13 cellular contexts compared by ENCODE assay signal in the genomic region with DNA sequence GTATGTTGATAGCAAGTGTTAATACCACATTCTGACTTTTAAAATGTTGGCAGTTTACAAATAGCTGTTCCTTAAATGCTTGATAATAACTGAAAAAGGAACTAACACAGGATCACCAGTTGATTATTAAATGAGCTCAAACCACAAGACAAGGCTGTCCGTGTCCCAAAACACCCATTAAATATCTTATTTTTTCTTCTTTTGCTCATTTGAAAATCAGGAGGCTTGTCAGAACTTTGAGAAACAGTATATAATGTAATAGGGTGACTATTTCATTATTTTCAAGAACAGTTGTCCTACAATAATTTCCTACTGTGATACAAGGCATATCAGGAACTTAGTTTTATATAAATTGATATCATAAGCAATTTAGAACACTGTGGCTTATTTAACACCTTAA. TPM values are rescaled to one million over a fixed set of nuclear protein-coding genes. Genes with fewer than 3 reads are reported as not detected.
A peak's percentile ranks its signal among the peaks of the same experiment; 100 is the strongest.
DNase-seq lines count a peak whose midpoint lies in the region; ATAC-seq and TF ChIP-seq lines count a peak whose summit lies in the region.
"Had no signal": no experiment of that assay in that cellular context is flagged by ENCODE, and none has a peak within 500 bp of the region (broad histone marks: within the 10 kb centered on the region; RNA-seq: fewer than 3 reads in every experiment).

No MANE protein-coding gene starts in this region.

- TF ChIP-seq CTCF in left ventricle myocardium inferior (IDR thresholded peaks at IDR 0.05; ENCODE audit: borderline replicate concordance) (no peak), epithelial cell of proximal tubule (conservative IDR thresholded peaks at IDR 0.05; ENCODE audit: low read depth, low read length) (no peak), upper lobe of right lung (IDR thresholded peaks at IDR 0.05) (no peak), adrenal gland (IDR thresholded peaks at IDR 0.05) (no peak)

- H3K4me1 ChIP-seq in left ventricle myocardium inferior (peaks cover 67% of the 10 kb centered on the region), upper lobe of right lung (no peaks in the 10 kb centered on the region), adrenal gland (replicated peaks in 1 of 2) (peaks cover 4 to 26% of the 10 kb centered on the region in 2 donors)

- H3K27me3 ChIP-seq in left ventricle myocardium inferior (ENCODE audit: low read depth) (no peaks in the 10 kb centered on the region), upper lobe of right lung (peaks cover 11% of the 10 kb centered on the region), adrenal gland (no peaks in the 10 kb centered on the region)
- H3K27me3 ChIP-seq: upper lobe of left lung had no signal

- no peaks in the 10 kb centered on the region for H3K36me3 ChIP-seq in left ventricle myocardium inferior
- no peaks in the 10 kb centered on the region for H3K36me3 ChIP-seq in upper lobe of right lung
- H3K36me3 ChIP-seq in adrenal gland (replicated peaks in 1 of 2), result no peaks in the 10 kb centered on the region
- H3K36me3 ChIP-seq: neutrophil, upper lobe of left lung had no signal

- H3K4me3 ChIP-seq in left ventricle myocardium inferior, result peak overlapping the region; percentile 93
- peak overlapping the region; percentile 8 for H3K4me3 ChIP-seq in epithelial cell of proximal tubule (ENCODE audit: low read depth, low read length)
- peak overlapping the region; percentile 25 for H3K4me3 ChIP-seq in upper lobe of right lung
- H3K4me3 ChIP-seq in adrenal gland, result peak overlapping the region in 1 of 4 donors; percentile 71
- H3K4me3 ChIP-seq: upper lobe of left lung had no signal

- WGBS in adrenal gland, 4 donors, result 38 to 47% (median 45%) methylated on average over 1 of the region's 1 CpG

- TF ChIP-seq POLR2A in adrenal gland (IDR thresholded peaks at IDR 0.05), result no peak

- H3K27ac ChIP-seq in left ventricle myocardium inferior (replicated peaks) (peak overlapping the region; percentile 43), upper lobe of right lung (no peak overlapping the region), adrenal gland (peak overlapping the region in 2 of 5 donors; percentile 13 to 32)
- H3K27ac ChIP-seq: neutrophil, upper lobe of left lung had no signal

- intact Hi-C loops in left ventricle myocardium inferior (cut with micrococcal nuclease), result no loop called here
- intact Hi-C loops in Right ventricle myocardium inferior (cut with DNase I), result no loop called here
- intact Hi-C loops in upper lobe of right lung (cut with DNase I), result no loop called here
- intact Hi-C loops in adrenal gland (cut with DNase I), result no loop called here

- H3K9me3 ChIP-seq in left ventricle myocardium inferior (replicated peaks), result no peaks in the 10 kb centered on the region
- H3K9me3 ChIP-seq in upper lobe of right lung, result no peaks in the 10 kb centered on the region
- H3K9me3 ChIP-seq in adrenal gland (replicated peaks in 1 of 3), result peaks cover 0 to 6% (median 0%) of the 10 kb centered on the region in 3 donors
- H3K9me3 ChIP-seq: neutrophil, upper lobe of left lung had no signal

- DNase-seq in left ventricle myocardium inferior (no peak), Right ventricle myocardium inferior (ENCODE audit: missing footprints) (no peak), NCI-H2029 (lab: John Stamatoyannopoulos, UW) (peak; percentile 24), epithelial cell of proximal tubule (ENCODE audit: low read depth) (no peak), upper lobe of right lung (no peak), NCI-H2107 (lab: John Stamatoyannopoulos, UW) (no peak), adrenal gland (no peak), HCEC 1CT (no peak)
- DNase-seq: activated CD4-positive, alpha-beta memory T cell treated with anti-CD3 and anti-CD28 coated beads for 36 hours; CD4-positive, alpha-beta memory T cell; T-cell; upper lobe of left lung had no signal

- ATAC-seq in Right ventricle myocardium inferior (no peak), upper lobe of right lung (no peak)
- ATAC-seq: T-cell had no signal

RNA-seq across cellular contexts. Expression of gene CDKN2C, which starts 2.7 kb away (rescaled TPM):
- total RNA-seq in left ventricle myocardium inferior, result 12.8 TPM
- total RNA-seq in Right ventricle myocardium inferior, result 15.2 TPM
- total RNA-seq in epithelial cell of proximal tubule, result 2.8 and 3.0 TPM in 2 replicates
- 9.6 TPM for total RNA-seq in upper lobe of right lung
- 10 to 100 TPM; 11.0 to 46.0 (median 25.3) TPM for total RNA-seq in adrenal gland
- 10 to 100 TPM; 15.7 to 27.4 (median 18.5) TPM for polyA plus RNA-seq in adrenal gland

RNA-seq across cellular contexts. Expression of gene FAF1, which starts 12.7 kb away (rescaled TPM):
- total RNA-seq in left ventricle myocardium inferior, result 80.0 TPM
- 80.4 TPM for total RNA-seq in Right ventricle myocardium inferior
- total RNA-seq in epithelial cell of proximal tubule, result 52.2 and 54.1 TPM in 2 replicates
- 46.4 TPM for total RNA-seq in upper lobe of right lung
- 10 to 100 TPM; 25.2 to 88.4 (median 49.8) TPM for total RNA-seq in adrenal gland
- polyA plus RNA-seq in adrenal gland, result 10 to 100 TPM; 23.4 to 79.9 (median 24.7) TPM
